ENCODE assay signal across 7 cellular contexts in the genomic region with DNA sequence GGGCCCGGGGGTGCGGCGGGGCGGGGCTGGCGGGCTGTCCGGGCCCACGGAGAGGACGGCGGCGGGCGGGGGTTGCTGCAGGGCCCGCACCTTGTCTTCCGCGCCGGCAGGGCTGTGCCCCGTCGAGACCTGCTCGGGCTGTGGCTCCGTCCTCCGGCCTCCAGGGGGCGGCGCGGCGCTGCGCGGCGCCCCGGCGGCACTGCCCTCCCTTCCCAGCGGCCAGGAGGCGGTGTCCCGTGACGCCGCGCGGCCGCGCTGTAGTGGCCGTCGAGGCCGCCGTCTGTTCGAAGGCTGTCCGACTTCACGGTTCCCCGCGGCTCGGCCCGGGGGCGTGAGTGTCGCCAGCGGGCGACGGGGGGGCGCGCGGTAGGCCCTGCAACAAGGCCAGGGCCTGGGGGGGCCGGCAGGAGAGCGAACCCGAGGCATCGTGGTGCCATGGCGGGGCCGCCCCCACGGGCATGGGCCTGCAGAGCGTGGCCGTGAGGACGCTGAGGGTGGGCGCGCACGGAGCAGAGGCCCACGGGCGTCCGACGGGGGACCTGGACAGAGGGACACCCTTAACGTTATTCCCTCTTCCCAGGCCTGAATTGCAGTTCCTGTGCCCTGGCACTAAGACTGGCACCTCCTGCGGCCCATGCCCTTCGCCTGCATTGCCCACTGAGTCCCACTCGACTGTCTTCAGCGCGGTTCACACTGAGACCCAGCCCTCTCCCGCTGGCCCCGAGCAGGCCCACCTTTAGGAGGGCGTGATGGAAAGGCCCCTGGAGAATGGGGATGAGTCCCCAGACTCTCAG. TPM values are rescaled to one million over a fixed set of nuclear protein-coding genes. Genes with fewer than 3 reads are reported as not detected.
DNase-seq lines count a peak whose midpoint lies in the region; ATAC-seq and TF ChIP-seq lines count a peak whose summit lies in the region.

A gene with protein sequence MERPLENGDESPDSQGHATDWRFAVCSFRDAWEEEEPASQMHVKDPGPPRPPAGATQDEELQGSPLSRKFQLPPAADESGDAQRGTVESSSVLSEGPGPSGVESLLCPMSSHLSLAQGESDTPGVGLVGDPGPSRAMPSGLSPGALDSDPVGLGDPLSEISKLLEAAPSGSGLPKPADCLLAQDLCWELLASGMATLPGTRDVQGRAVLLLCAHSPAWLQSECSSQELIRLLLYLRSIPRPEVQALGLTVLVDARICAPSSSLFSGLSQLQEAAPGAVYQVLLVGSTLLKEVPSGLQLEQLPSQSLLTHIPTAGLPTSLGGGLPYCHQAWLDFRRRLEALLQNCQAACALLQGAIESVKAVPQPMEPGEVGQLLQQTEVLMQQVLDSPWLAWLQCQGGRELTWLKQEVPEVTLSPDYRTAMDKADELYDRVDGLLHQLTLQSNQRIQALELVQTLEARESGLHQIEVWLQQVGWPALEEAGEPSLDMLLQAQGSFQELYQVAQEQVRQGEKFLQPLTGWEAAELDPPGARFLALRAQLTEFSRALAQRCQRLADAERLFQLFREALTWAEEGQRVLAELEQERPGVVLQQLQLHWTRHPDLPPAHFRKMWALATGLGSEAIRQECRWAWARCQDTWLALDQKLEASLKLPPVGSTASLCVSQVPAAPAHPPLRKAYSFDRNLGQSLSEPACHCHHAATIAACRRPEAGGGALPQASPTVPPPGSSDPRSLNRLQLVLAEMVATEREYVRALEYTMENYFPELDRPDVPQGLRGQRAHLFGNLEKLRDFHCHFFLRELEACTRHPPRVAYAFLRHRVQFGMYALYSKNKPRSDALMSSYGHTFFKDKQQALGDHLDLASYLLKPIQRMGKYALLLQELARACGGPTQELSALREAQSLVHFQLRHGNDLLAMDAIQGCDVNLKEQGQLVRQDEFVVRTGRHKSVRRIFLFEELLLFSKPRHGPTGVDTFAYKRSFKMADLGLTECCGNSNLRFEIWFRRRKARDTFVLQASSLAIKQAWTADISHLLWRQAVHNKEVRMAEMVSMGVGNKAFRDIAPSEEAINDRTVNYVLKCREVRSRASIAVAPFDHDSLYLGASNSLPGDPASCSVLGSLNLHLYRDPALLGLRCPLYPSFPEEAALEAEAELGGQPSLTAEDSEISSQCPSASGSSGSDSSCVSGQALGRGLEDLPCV (plus strand): TSS at position 237 of the 794 bp plus-strand sequence. CDS start 513 bp downstream, at position 750.

- DNase-seq in GM13977 (ENCODE audit: low spot score) (peak; percentile 98), NCI-H2171 treated with DMSO at 0.1 percent for 48 hours (lab: John Stamatoyannopoulos, UW) (peak; percentile 76), chondrocyte (ENCODE audit: low spot score) (no peak), left colon (peak; percentile 67 to 84)
- peak; percentile 58 to 69 (median 65) for DNase-seq in activated CD4-positive, CD25-positive, alpha-beta regulatory T cell (lab: John Stamatoyannopoulos, UW)
- DNase-seq in stimulated activated CD4-positive, alpha-beta T cell treated with anti-CD3 and anti-CD28 coated beads, Interleukin-2, amount 100 ng/mL, for 48 hours, result peak; percentile 80 to 85

- H3K36me3 Mint-ChIP-seq in chondrocyte (ENCODE audit: low read depth), result no peaks in the 10 kb centered on the region

- in situ Hi-C loops in GM13977 (cut with MboI; ENCODE audit: low pct_unique_long_range_greater_than_20kb, low sequenced_read_pairs, unreplicated experiment), result no loop called here

- H3K4me1 Mint-ChIP-seq in chondrocyte (ENCODE audit: low read depth), result peaks cover 35% of the 10 kb centered on the region

- TF ChIP-seq CTCF in GM13977 (IDR thresholded peaks at IDR 0.05; ENCODE audit: extremely low read depth, insufficient read depth, missing control alignments), result peak; percentile 89
- TF ChIP-seq CTCF in chondrocyte (IDR thresholded peaks at IDR 0.05), result peak; percentile 81

- intact Hi-C loops in left colon (cut with DNase I, micrococcal nuclease), result no loop called here

- H3K9me3 Mint-ChIP-seq in chondrocyte (ENCODE audit: low read depth), result no peaks in the 10 kb centered on the region

- H3K27ac Mint-ChIP-seq in chondrocyte (ENCODE audit: unreplicated experiment), result peak within 1 kb of the TSS; percentile 98

- no peaks in the 10 kb centered on the region for H3K27me3 Mint-ChIP-seq in chondrocyte (ENCODE audit: low read depth)

- ATAC-seq in HG02885 (IDR thresholded peaks at IDR 0.05; ENCODE audit: poor library complexity, unreplicated experiment), result peak; percentile 84
- peak; percentile 94 for ATAC-seq in left colon

- peak within 1 kb of the TSS; percentile 63 for H3K4me3 Mint-ChIP-seq in chondrocyte (ENCODE audit: unreplicated experiment)

RNA-seq across cellular contexts. Expression of the gene that starts here (rescaled TPM):
- total RNA-seq in chondrocyte (17.5 to 22.4 TPM (median 18.9 TPM) in 3 replicates), left colon (10 to 100 TPM in 1 of 2 donors, 1 to 10 TPM in 1; 7.7 to 11.9 TPM)
